ENCODE assay signal across 8 cellular contexts in genomic region chr2:112433480-112433879, GRCh38. TPM values are rescaled to one million over a fixed set of nuclear protein-coding genes. Genes with fewer than 3 reads are reported as not detected.
DNase-seq lines count a peak whose midpoint lies in the region; ATAC-seq and TF ChIP-seq lines count a peak whose summit lies in the region.
"Not testable (repeated sequence)": the region's sequence is repeated elsewhere in the genome, so short reads cannot be mapped to it uniquely, and the experiment has no call there.

Gene RGPD8, minus strand, starts transcription at chr2:112433645. Its CDS starts 192 bp downstream, at chr2:112433453.

- peak within 1 kb of the TSS; percentile 69 for H3K4me2 ChIP-seq in GM23248 (ENCODE audit: unreplicated experiment)

- H3K79me2 ChIP-seq in GM23248 (ENCODE audit: insufficient read depth) = peaks cover 34% of the 10 kb centered on the region

- H3K4me1 ChIP-seq in GM23248 (ENCODE audit: insufficient read depth); HUES6 (ENCODE audit: control insufficient read depth, insufficient read depth, low read length); iPS DF 6.9 (ENCODE audit: control insufficient read depth, insufficient read depth, low read length); psoas muscle: not testable (repeated sequence)

- peak within 1 kb of the TSS; percentile 85 for H3K27ac Mint-ChIP-seq in activated CD4-positive, alpha-beta T cell treated with anti-CD3 and anti-CD28 coated beads, Interleukin-2, amount 10 ng/mL, durations not matched to agents 24 days and 14 days

- peak within 1 kb of the TSS; percentile 76 for H3K4me3 ChIP-seq in GM23248
- H3K4me3 ChIP-seq in HUES6 (ENCODE audit: low read depth, low read length) = peak within 1 kb of the TSS; percentile 60
- peak within 1 kb of the TSS; percentile 42 to 48 for H3K4me3 ChIP-seq in cardiac fibroblast (replicated peaks in 1 of 2; ENCODE audit: low read depth in 2 of 2, low read length in 2 of 2)
- H3K4me3 ChIP-seq in iPS DF 6.9 (ENCODE audit: low read length) = peak within 1 kb of the TSS; percentile 47; the same call in 1 of the 2 replicates
- peak within 1 kb of the TSS; percentile 74 for H3K4me3 ChIP-seq in psoas muscle

- not testable (repeated sequence) for H3K27me3 ChIP-seq in GM23248 (replicated peaks; ENCODE audit: insufficient read depth); HUES6 (ENCODE audit: control insufficient read depth, insufficient read depth, low read length); iPS DF 6.9 (ENCODE audit: control insufficient read depth, insufficient read depth, low read length); psoas muscle (ENCODE audit: insufficient read depth in 3 of 3, low read length in 2 of 3)

- not testable (repeated sequence) for H3F3A ChIP-seq in GM23248 (ENCODE audit: insufficient read depth)

- not testable (repeated sequence) for H4K20me1 ChIP-seq in GM23248 (ENCODE audit: insufficient read depth)

- peak within 1 kb of the TSS; percentile 91 for H3K4me3 Mint-ChIP-seq in activated CD4-positive, alpha-beta T cell treated with anti-CD3 and anti-CD28 coated beads, Interleukin-2, amount 10 ng/mL, durations not matched to agents 24 days and 14 days

- H3K9me2 ChIP-seq in GM23248 (ENCODE audit: insufficient read depth) = not testable (repeated sequence)

- H3K36me3 Mint-ChIP-seq in activated CD4-positive, alpha-beta T cell treated with anti-CD3 and anti-CD28 coated beads, Interleukin-2, amount 10 ng/mL, durations not matched to agents 24 days and 14 days (ENCODE audit: low read depth) = not testable (repeated sequence)

- 0 to 1% methylated on average over 8 to 9 of the region's 26 CpGs for WGBS in GM23248 (ENCODE audit: low coverage in 1 of 2, low lambda C conversion rate in 2 of 2, missing lambda C conversion rate in 2 of 2), 2 experiments
- no CpG with 5 or more reads among the region's 26 CpGs for WGBS in iPS DF 6.9 (ENCODE audit: insufficient coverage, insufficient read length)
- WGBS in psoas muscle, 3 donors = 0 to 1% (median 0%) methylated on average over 10 to 15 of the region's 26 CpGs

- not testable (repeated sequence) for H3K4me1 Mint-ChIP-seq in activated CD4-positive, alpha-beta T cell treated with anti-CD3 and anti-CD28 coated beads, Interleukin-2, amount 10 ng/mL, durations not matched to agents 24 days and 14 days

- intact Hi-C loops in activated CD4-positive, alpha-beta T cell treated with anti-CD3 and anti-CD28 coated beads, Interleukin-2, amount 10 ng/mL, durations not matched to agents 24 days and 14 days (cut with micrococcal nuclease) = not testable (repeated sequence)
- intact Hi-C loops in psoas muscle (cut with DNase I) = loop anchor here (5.0 to 10.0 kb wide), 3 partner anchors 176 to 309 kb away; partner anchors contain the start of gene ZC3H8 (in 2 of the 2)

- H3K9me3 ChIP-seq in GM23248 (ENCODE audit: low read depth); HUES6 (ENCODE audit: control insufficient read depth, insufficient read depth, low read depth, low read length); iPS DF 6.9 (ENCODE audit: control insufficient read depth, insufficient read depth, low read length); psoas muscle: not testable (repeated sequence)

- ATAC-seq in psoas muscle = peak; percentile 99 to 100 (median 100)

- H3K9ac ChIP-seq in GM23248 = peak within 1 kb of the TSS; percentile 80
- H3K9ac ChIP-seq in HUES6 (ENCODE audit: low read length) = peak within 1 kb of the TSS; percentile 68

- H3K27ac ChIP-seq in GM23248 (peak within 1 kb of the TSS; percentile 67), psoas muscle (peak within 1 kb of the TSS; percentile 85)
- not testable (repeated sequence) for H3K27ac ChIP-seq in HUES6 (ENCODE audit: low read depth, low read length); iPS DF 6.9 (ENCODE audit: low read length)

- in situ Hi-C loops in GM23248 (cut with MboI) = loop anchor here (25.0 kb wide), 1 partner anchor 546 kb away; the partner anchor contains the start of genes ANAPC1 and MERTK

- not testable (repeated sequence) for H3K36me3 ChIP-seq in GM23248 (ENCODE audit: low read depth); HUES6 (ENCODE audit: control insufficient read depth, insufficient read depth, low read length); iPS DF 6.9 (ENCODE audit: control insufficient read depth, insufficient read depth, low read length); psoas muscle (ENCODE audit: insufficient read depth in 1 of 2, low read depth in 1 of 2)

- peak; percentile 14 for DNase-seq in GM04503 (ENCODE audit: low read depth)
- DNase-seq in GM23248 = peak; percentile 81
- DNase-seq in activated CD4-positive, alpha-beta T cell treated with anti-CD3 and anti-CD28 coated beads, Interleukin-2, amount 10 ng/mL, durations not matched to agents 24 days and 14 days = peak; percentile 97
- peak; percentile 80 to 89 for DNase-seq in cardiac fibroblast (ENCODE audit: low read depth in 2 of 2)
- peak; percentile 27 for DNase-seq in iPS DF 6.9 (ENCODE audit: low read depth, low spot score)
- peak; percentile 91 to 92 for DNase-seq in psoas muscle
- peak; percentile 90 for DNase-seq in superior temporal gyrus (ENCODE audit: extremely low spot score)

- TF ChIP-seq CTCF in cardiac fibroblast (IDR thresholded peaks at IDR 0.05; ENCODE audit: low read depth, low read length) (peak; percentile 38), psoas muscle (IDR thresholded peaks at IDR 0.05) (peak; percentile 60)

- peak within 1 kb of the TSS; percentile 79 for H2AFZ ChIP-seq in GM23248

- H3K27me3 Mint-ChIP-seq in activated CD4-positive, alpha-beta T cell treated with anti-CD3 and anti-CD28 coated beads, Interleukin-2, amount 10 ng/mL, durations not matched to agents 24 days and 14 days = not testable (repeated sequence)

- not testable (repeated sequence) for H3K9me3 Mint-ChIP-seq in activated CD4-positive, alpha-beta T cell treated with anti-CD3 and anti-CD28 coated beads, Interleukin-2, amount 10 ng/mL, durations not matched to agents 24 days and 14 days

RNA-seq across cellular contexts. Expression of gene RGPD8, which starts in this region (rescaled TPM):
- 11.6 and 16.8 TPM in 2 replicates for total RNA-seq in GM23248 (2014; rRNA removed; shearing (Covaris generic))
- polyA plus RNA-seq in GM23248 (2016; fragmentation: Nextera tagmentation; extraction: Ambion mirVana) (2.1 and 2.3 TPM in 2 replicates), psoas muscle (1 to 10 TPM in 2 of 3 donors, not detected in 1; 1.2 to 3.5 TPM)
- total RNA-seq in activated CD4-positive, alpha-beta T cell treated with anti-CD3 and anti-CD28 coated beads, Interleukin-2, amount 10 ng/mL, durations not matched to agents 24 days and 14 days = 13.9 and 15.6 TPM in 2 replicates
- total RNA-seq in psoas muscle = 1 to 10 TPM; 5.8 to 8.1 (median 6.2) TPM

Comparison
In these comparisons a context has a peak if more than half of its experiments do, and no peak if none do; other contexts are left out.
1. DNase-seq: peak in every context shown above with its lines; median percentile 97 in activated CD4-positive, alpha-beta T cell treated with anti-CD3 and anti-CD28 coated beads, Interleukin-2, amount 10 ng/mL, durations not matched to agents 24 days and 14 days; 92 in psoas muscle; 90 in superior temporal gyrus; 84 in cardiac fibroblast; 81 in GM23248; 27 in iPS DF 6.9; 14 in GM04503.